Comparison of ENCODE assay signal across 18 cellular contexts in the genomic region with DNA sequence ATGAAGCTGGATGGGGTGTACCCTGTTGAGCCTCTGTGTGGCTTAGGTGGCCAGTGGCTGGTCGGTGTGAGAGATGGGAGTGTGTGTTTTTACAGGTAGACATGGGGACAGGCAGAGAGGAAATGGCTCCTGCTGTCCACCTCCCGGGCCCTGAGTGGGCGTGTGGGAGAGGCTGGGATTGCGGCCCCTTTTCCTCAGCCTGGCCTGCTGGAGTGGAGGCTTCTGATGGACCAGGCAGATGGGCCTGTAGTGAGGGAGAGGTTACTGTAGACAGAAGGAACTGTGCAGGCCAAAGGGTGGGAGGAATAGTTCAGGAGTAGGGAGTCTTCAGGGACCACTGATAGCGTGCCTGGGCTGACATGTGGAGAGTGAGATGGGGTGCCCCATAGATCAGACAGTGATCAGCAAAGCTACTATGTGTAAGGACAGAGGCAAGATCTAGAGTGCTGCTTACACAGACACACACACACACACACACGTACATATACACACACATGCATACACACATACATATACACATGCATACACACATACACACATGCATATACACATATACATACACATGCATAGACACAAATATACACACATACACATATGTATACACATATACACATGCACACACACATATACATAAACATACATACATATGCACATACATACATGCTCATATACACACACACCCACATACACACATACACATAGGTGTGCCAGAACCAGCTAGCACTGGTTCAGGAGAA.
"Had no signal": no experiment of that assay in that cellular context is flagged by ENCODE, and none has a peak within 500 bp of the region (broad histone marks: within the 10 kb centered on the region; RNA-seq: fewer than 3 reads in every experiment).

No MANE protein-coding gene starts in this region.

- H3K9ac ChIP-seq: parathyroid adenoma had no signal

- DNase-seq: activated CD4-positive, alpha-beta memory T cell treated with anti-CD3 and anti-CD28 coated beads for 36 hours; activated CD4-positive, alpha-beta T cell treated with anti-CD3 and anti-CD28 coated beads for 4 hours; activated naive CD4-positive, alpha-beta T cell treated with anti-CD3 and anti-CD28 coated beads for 36 hours; body of pancreas; caudate nucleus; colonic mucosa; erythroblast; gastrocnemius medialis; kidney; left ventricle myocardium inferior; stimulated activated CD4-positive, alpha-beta T cell treated with anti-CD3 and anti-CD28 coated beads, Interleukin-12 subunit alpha, Interleukin-12 subunit beta, amount 100 ng/mL, for 4 hours; stimulated activated CD4-positive, alpha-beta T cell treated with anti-CD3 and anti-CD28 coated beads, Interleukin-1b, Interleukin-23, amount 100 ng/mL, for 48 hours; stimulated activated CD8-positive, alpha-beta memory T cell treated with anti-CD3 and anti-CD28 coated beads, Interleukin-4, amount 100 ng/mL, for 48 hours; stimulated activated naive CD4-positive, alpha-beta T cell treated with Interleukin-2 at 50 U/mL for 16 hours; uterus had no signal

- H3K4me1 ChIP-seq: body of pancreas, colonic mucosa, gastrocnemius medialis, left ventricle myocardium inferior, parathyroid adenoma, tibial nerve, uterus had no signal

- H3K4me3 ChIP-seq: body of pancreas, colonic mucosa, gastrocnemius medialis, left ventricle myocardium inferior, tibial nerve, uterus had no signal

- H3K9me3 ChIP-seq: body of pancreas, colonic mucosa, gastrocnemius medialis, uterus had no signal

- H3K36me3 ChIP-seq: colonic mucosa, gastrocnemius medialis, left ventricle myocardium inferior, tibial nerve, uterus had no signal

- H3K27me3 ChIP-seq: body of pancreas, colonic mucosa, tibial nerve, uterus had no signal

- ATAC-seq: body of pancreas, gastrocnemius medialis had no signal

- FAIRE-seq: endometrium, kidney had no signal

- H3K27ac ChIP-seq: body of pancreas, colonic mucosa, gastrocnemius medialis, left ventricle myocardium inferior, parathyroid adenoma, tibial nerve, uterus had no signal

- H2AFZ ChIP-seq: parathyroid adenoma had no signal
